Comparison of ENCODE assay signal across 18 cellular contexts in genomic region chr3:172685331-172686214, GRCh38. TPM values are rescaled to one million over a fixed set of nuclear protein-coding genes. Genes with fewer than 3 reads are reported as not detected.
DNase-seq lines count a peak whose midpoint lies in the region; ATAC-seq and TF ChIP-seq lines count a peak whose summit lies in the region.
"Had no signal": no experiment of that assay in that cellular context is flagged by ENCODE, and none has a peak within 500 bp of the region (broad histone marks: within the 10 kb centered on the region; RNA-seq: fewer than 3 reads in every experiment).

No MANE protein-coding gene starts in this region.

- no peak for TF ChIP-seq CTCF in fibroblast of the aortic adventitia (IDR thresholded peaks at IDR 0.05; ENCODE audit: insufficient read depth, low read length)
- TF ChIP-seq CTCF in ovary (IDR thresholded peaks at IDR 0.05), result no peak

- H3K27ac Mint-ChIP-seq in T-helper 2 cell treated with Interferon-gamma antibody and Interleukin-4, amounts not matched to agents 5 μg/mL and 100 μg/mL, for 36 hours, result peak overlapping the region; percentile 67
- H3K27ac Mint-ChIP-seq: CD4-positive, alpha-beta T cell had no signal

- no peaks in the 10 kb centered on the region for H3K9me3 Mint-ChIP-seq in T-helper 2 cell treated with Interferon-gamma antibody and Interleukin-4, amounts not matched to agents 5 μg/mL and 100 μg/mL, for 36 hours
- H3K9me3 Mint-ChIP-seq: CD4-positive, alpha-beta T cell; naive thymus-derived CD8-positive, alpha-beta T cell had no signal

- H3K4me1 ChIP-seq in ACC112 (ENCODE audit: control insufficient read depth, insufficient read depth, low read length, unreplicated experiment) (peaks cover 13% of the 10 kb centered on the region), ovary (ENCODE audit: insufficient read depth) (no peaks in the 10 kb centered on the region)

- H3K27me3 ChIP-seq in ACC112 (ENCODE audit: insufficient read depth, low read length) (no peaks in the 10 kb centered on the region), ovary (no peaks in the 10 kb centered on the region)
- H3K27me3 ChIP-seq: heart right ventricle, stomach had no signal

- no peaks in the 10 kb centered on the region for H3K36me3 ChIP-seq in ACC112 (ENCODE audit: insufficient read depth, low read length)
- H3K36me3 ChIP-seq in ovary, result no peaks in the 10 kb centered on the region
- H3K36me3 ChIP-seq: heart right ventricle, stomach had no signal

- no peak for TF ChIP-seq POLR2A in ovary (IDR thresholded peaks at IDR 0.05)

- no peaks in the 10 kb centered on the region for H3K9me3 ChIP-seq in ovary
- H3K9me3 ChIP-seq: heart right ventricle, stomach had no signal

- WGBS in ovary, 3 donors, result 78 to 81% (median 80%) methylated on average over 7 of the region's 7 CpGs

- peak overlapping the region; percentile 10 for H3K4me3 Mint-ChIP-seq in T-helper 2 cell treated with Interferon-gamma antibody and Interleukin-4, amounts not matched to agents 5 μg/mL and 100 μg/mL, for 36 hours
- H3K4me3 Mint-ChIP-seq: CD4-positive, alpha-beta T cell; naive thymus-derived CD8-positive, alpha-beta T cell had no signal

- no peak for ATAC-seq in Right ventricle myocardium superior (ENCODE audit: poor library complexity)
- ATAC-seq: heart right ventricle; left lobe of liver; naive thymus-derived CD8-positive, alpha-beta T cell; right cardiac atrium had no signal

- H3K27me3 Mint-ChIP-seq in T-helper 2 cell treated with Interferon-gamma antibody and Interleukin-4, amounts not matched to agents 5 μg/mL and 100 μg/mL, for 36 hours (ENCODE audit: low read depth), result no peaks in the 10 kb centered on the region
- H3K27me3 Mint-ChIP-seq: CD4-positive, alpha-beta T cell; naive thymus-derived CD8-positive, alpha-beta T cell had no signal

- no peak overlapping the region for H3K4me3 ChIP-seq in ACC112 (ENCODE audit: low read depth, low read length)
- H3K4me3 ChIP-seq in fibroblast of the aortic adventitia (ENCODE audit: low read depth, low read length), result no peak overlapping the region
- no peak overlapping the region for H3K4me3 ChIP-seq in ovary
- H3K4me3 ChIP-seq: heart right ventricle, stomach had no signal

- no peaks in the 10 kb centered on the region for H3K36me3 Mint-ChIP-seq in T-helper 2 cell treated with Interferon-gamma antibody and Interleukin-4, amounts not matched to agents 5 μg/mL and 100 μg/mL, for 36 hours (ENCODE audit: low read depth)

- no peak overlapping the region for H2AFZ ChIP-seq in ACC112 (ENCODE audit: low read length, unreplicated experiment)

- peaks cover 14% of the 10 kb centered on the region for H3K4me1 Mint-ChIP-seq in T-helper 2 cell treated with Interferon-gamma antibody and Interleukin-4, amounts not matched to agents 5 μg/mL and 100 μg/mL, for 36 hours (ENCODE audit: low read depth)

- intact Hi-C loops in ovary (cut with DNase I), result no loop called here
- intact Hi-C loops in Right ventricle myocardium superior (cut with DNase I), result no loop called here
- intact Hi-C loops in cardiac septum (cut with DNase I), result no loop called here

- no peak for TF ChIP-seq EP300 in ovary (IDR thresholded peaks at IDR 0.05)

- H3K27ac ChIP-seq in ACC112 (ENCODE audit: low read depth, low read length), result peak overlapping the region; percentile 34; the same call in 1 of the 2 replicates
- no peak overlapping the region for H3K27ac ChIP-seq in ovary
- H3K27ac ChIP-seq: stomach had no signal

- DNase-seq in GM04504 (ENCODE audit: low read depth) (peak; percentile 38), fibroblast of the aortic adventitia (ENCODE audit: low read depth) (peak; percentile 41), ovary (no peak), Right ventricle myocardium superior (no peak), HuH-7 (ENCODE audit: low spot score) (no peak), cardiac septum (ENCODE audit: low spot score) (no peak)
- peak; percentile 21 for DNase-seq in T-helper 2 cell treated with Interferon-gamma antibody and Interleukin-4, amounts not matched to agents 5 μg/mL and 100 μg/mL, for 36 hours (ENCODE audit: low spot score)
- DNase-seq: CD4-positive, alpha-beta T cell; effector CD4-positive, alpha-beta T cell; heart right ventricle; naive thymus-derived CD8-positive, alpha-beta T cell; NCI-H1105; NCI-H510A; right cardiac atrium; stomach; T1000 had no signal

- peaks cover 50% of the 10 kb centered on the region for H3K79me2 ChIP-seq in ACC112 (ENCODE audit: control insufficient read depth, insufficient read depth, low read length, unreplicated experiment)

RNA-seq across cellular contexts. Expression of gene NCEH1, which starts 25.3 kb away (rescaled TPM):
- total RNA-seq in fibroblast of the aortic adventitia (ENCODE audit: low replicate concordance) (5.7 and 21.1 TPM in 2 replicates), ovary (1 to 10 TPM; 3.5 to 6.9 (median 4.5) TPM), Right ventricle myocardium superior (51.1 TPM), cardiac septum (18.5 TPM)
- 10 to 100 TPM in 1 of 2 donors, 1 to 10 TPM in 1; 1.4 to 15.8 TPM for polyA plus RNA-seq in ovary

Comparison
In these comparisons a context has a peak if more than half of its experiments do, and no peak if none do; other contexts are left out.
1. DNase-seq: peak in GM04504 (single experiment), T-helper 2 cell treated with Interferon-gamma antibody and Interleukin-4, amounts not matched to agents 5 μg/mL and 100 μg/mL, for 36 hours (single experiment) and fibroblast of the aortic adventitia (single experiment); none in ovary (0 of 5), Right ventricle myocardium superior (single experiment), HuH-7 (single experiment) and cardiac septum (single experiment).